In genomic region chr2:236988690-236989639, GRCh38 we compare ENCODE assay signal across 14 cellular contexts.
DNase-seq lines count a peak whose midpoint lies in the region; FAIRE-seq and TF ChIP-seq lines count a peak whose summit lies in the region.
"Had no signal": no experiment of that assay in that cellular context is flagged by ENCODE, and none has a peak within 500 bp of the region (broad histone marks: within the 10 kb centered on the region; RNA-seq: fewer than 3 reads in every experiment).

No MANE protein-coding gene starts in this region.

- H3K79me2 ChIP-seq in neural progenitor cell (ENCODE audit: low read depth): no peaks in the 10 kb centered on the region

- POLR2A ChIA-PET in MCF 10A (lab: Yijun Ruan, JAX): no interaction called here

- BruUV-seq in MCF 10A (replicated peaks; lab: Mats Ljungman, UMichigan): no TSS peak

- H3K9ac ChIP-seq in neural progenitor cell: no peak overlapping the region

- H2AFZ ChIP-seq in neural progenitor cell (replicated peaks): no peak overlapping the region

- H3K36me3 Mint-ChIP-seq in MCF 10A (ENCODE audit: insufficient read depth, unreplicated experiment): no peaks in the 10 kb centered on the region
- peaks cover 8% of the 10 kb centered on the region for H3K36me3 Mint-ChIP-seq in glutamatergic neuron (ENCODE audit: unreplicated experiment)
- H3K36me3 Mint-ChIP-seq in neural progenitor cell: no peaks in the 10 kb centered on the region

- no peak overlapping the region for H3K27ac Mint-ChIP-seq in MCF 10A (ENCODE audit: low read depth, unreplicated experiment)
- H3K27ac Mint-ChIP-seq in glutamatergic neuron (ENCODE audit: unreplicated experiment): peak overlapping the region; percentile 49
- peak overlapping the region; percentile 31 for H3K27ac Mint-ChIP-seq in neural progenitor cell
- H3K27ac Mint-ChIP-seq: activated T-helper 17 cell treated with anti-CD3 and anti-CD28 coated beads, Interleukin-2, amount 50 U/mL, for 72 hours had no signal

- H3K27me3 ChIP-seq in neural progenitor cell (no peaks in the 10 kb centered on the region), vagina (no peaks in the 10 kb centered on the region)
- H3K27me3 ChIP-seq: dorsolateral prefrontal cortex had no signal

- in situ Hi-C loops in T47D (cut with HindIII; ENCODE audit: low pct_unique_long_range_greater_than_20kb, low sequenced_read_pairs): no loop called here

- H3K4me1 ChIP-seq in neural progenitor cell: peaks cover 13% of the 10 kb centered on the region
- H3K4me1 ChIP-seq in vagina: peaks cover 6% of the 10 kb centered on the region

- no peak for TF ChIP-seq POLR2A in vagina (IDR thresholded peaks at IDR 0.05)

- H4K20me1 ChIP-seq in neural progenitor cell (ENCODE audit: low read depth): no peaks in the 10 kb centered on the region

- H3K4me3 Mint-ChIP-seq in MCF 10A (ENCODE audit: unreplicated experiment) (no peak overlapping the region), glutamatergic neuron (ENCODE audit: unreplicated experiment) (no peak overlapping the region), neural progenitor cell (no peak overlapping the region)
- H3K4me3 Mint-ChIP-seq: activated T-helper 17 cell treated with anti-CD3 and anti-CD28 coated beads, Interleukin-2, amount 50 U/mL, for 72 hours had no signal

- H3K27me3 Mint-ChIP-seq in MCF 10A (ENCODE audit: insufficient read depth, unreplicated experiment) (peaks cover 20% of the 10 kb centered on the region), glutamatergic neuron (ENCODE audit: unreplicated experiment) (no peaks in the 10 kb centered on the region), neural progenitor cell (ENCODE audit: insufficient read depth, low read depth) (peaks cover 4% of the 10 kb centered on the region)

- CTCF ChIA-PET in MCF 10A (lab: Yijun Ruan, JAX): interaction anchor here (0.6 to 1.0 kb wide), 3 partner anchors 9 to 212 kb away, joined by 3 read pairs; no protein-coding TSS in a partner anchor

- no peak for FAIRE-seq in frontal cortex (lab: Jason Lieb, UNC)
- FAIRE-seq: G401.6, H1 had no signal

- H3K27ac ChIP-seq in neural progenitor cell (no peak overlapping the region), vagina (peak overlapping the region; percentile 45)
- H3K27ac ChIP-seq: VCaP had no signal

- no peaks in the 10 kb centered on the region for H3F3A ChIP-seq in neural progenitor cell (ENCODE audit: low read depth)

- H3K9me3 ChIP-seq in neural progenitor cell (ENCODE audit: low read depth): no peaks in the 10 kb centered on the region
- no peaks in the 10 kb centered on the region for H3K9me3 ChIP-seq in vagina

- DNase-seq in T47D (ENCODE audit: low read depth in 1 of 2, low spot score in 1 of 2) (peak; percentile 46 to 81), MCF 10A (ENCODE audit: unreplicated experiment) (no peak), glutamatergic neuron (no peak), neural progenitor cell (ENCODE audit: low spot score) (peak; percentile 10), vagina (ENCODE audit: extremely low spot score in 2 of 2) (no peak), HPDE6-E6E7 (ENCODE audit: extremely low spot score) (no peak), frontal cortex (ENCODE audit: low spot score in 2 of 2) (no peak), GDM1 (lab: John Stamatoyannopoulos, UW) (no peak)
- DNase-seq: occipital lobe had no signal

- intact Hi-C loops in MCF 10A (cut with micrococcal nuclease): no loop called here
- intact Hi-C loops in vagina (cut with DNase I): no loop called here

- H3K4me3 ChIP-seq in neural progenitor cell (no peak overlapping the region), vagina (no peak overlapping the region)
- H3K4me3 ChIP-seq: dorsolateral prefrontal cortex had no signal

- no peak for TF ChIP-seq CTCF in MCF 10A (IDR thresholded peaks at IDR 0.05; ENCODE audit: unreplicated experiment)
- no peak for TF ChIP-seq CTCF in glutamatergic neuron (IDR thresholded peaks at IDR 0.05; ENCODE audit: partially characterized antibody, unreplicated experiment)
- TF ChIP-seq CTCF in neural progenitor cell (IDR thresholded peaks at IDR 0.05): no peak
- no peak for TF ChIP-seq CTCF in vagina (IDR thresholded peaks at IDR 0.05)

- H3K4me1 Mint-ChIP-seq in MCF 10A (ENCODE audit: insufficient read depth, unreplicated experiment) (no peaks in the 10 kb centered on the region), glutamatergic neuron (ENCODE audit: low read depth, unreplicated experiment) (peaks cover 5% of the 10 kb centered on the region), neural progenitor cell (peaks cover 13% of the 10 kb centered on the region)
- H3K4me1 Mint-ChIP-seq: activated T-helper 17 cell treated with anti-CD3 and anti-CD28 coated beads, Interleukin-2, amount 50 U/mL, for 72 hours had no signal

- H3K36me3 ChIP-seq in neural progenitor cell (no peaks in the 10 kb centered on the region), vagina (no peaks in the 10 kb centered on the region)

- no peaks in the 10 kb centered on the region for H3K9me3 Mint-ChIP-seq in MCF 10A (ENCODE audit: unreplicated experiment)
- H3K9me3 Mint-ChIP-seq in glutamatergic neuron (ENCODE audit: unreplicated experiment): no peaks in the 10 kb centered on the region
- no peaks in the 10 kb centered on the region for H3K9me3 Mint-ChIP-seq in neural progenitor cell
- H3K9me3 Mint-ChIP-seq: activated T-helper 17 cell treated with anti-CD3 and anti-CD28 coated beads, Interleukin-2, amount 50 U/mL, for 72 hours had no signal

- no peak overlapping the region for H3K4me2 ChIP-seq in neural progenitor cell

Comparison
In these comparisons a context has a peak if more than half of its experiments do, and no peak if none do; other contexts are left out.
1. DNase-seq: peak in T47D (2 of 2) and neural progenitor cell (single experiment); none in MCF 10A (single experiment), glutamatergic neuron (single experiment), vagina (0 of 2), HPDE6-E6E7 (single experiment), frontal cortex (0 of 2) and GDM1 (single experiment).